Comparison of ENCODE assay signal across 1 cellular context in genomic region chr4:160180206-160180605, GRCh38.
TF ChIP-seq lines count a peak whose summit lies in the region.

No MANE protein-coding gene starts in this region.

TF ChIP-seq in HepG2, 621 proteins besides CTCF, POLR2A, EP300 and RAD21 (continued from another document):
- no peak for TF ChIP-seq ZNF646 (CRISPR knock-in tag; IDR thresholded peaks at IDR 0.05)
- no peak for TF ChIP-seq ZNF770 (CRISPR knock-in tag; IDR thresholded peaks at IDR 0.05)
- no peak for TF ChIP-seq TCF7 (IDR thresholded peaks at IDR 0.05; ENCODE audit: low read depth)
- TF ChIP-seq ZNF713 (CRISPR knock-in tag; IDR thresholded peaks at IDR 0.05): no peak
- TF ChIP-seq ZNF746 (CRISPR knock-in tag; IDR thresholded peaks at IDR 0.05): no peak
- TF ChIP-seq REXO4 (CRISPR knock-in tag; IDR thresholded peaks at IDR 0.05; ENCODE audit: borderline replicate concordance): no peak
- TF ChIP-seq ZNF850 (CRISPR knock-in tag; conservative IDR thresholded peaks at IDR 0.05): no peak
- no peak for TF ChIP-seq ZNF253 (CRISPR knock-in tag; IDR thresholded peaks at IDR 0.05; ENCODE audit: borderline replicate concordance)
- no peak for TF ChIP-seq SOX6 (IDR thresholded peaks at IDR 0.05)
- no peak for TF ChIP-seq SOX6 (CRISPR knock-in tag; IDR thresholded peaks at IDR 0.05)
- TF ChIP-seq ZNF775 (CRISPR knock-in tag; IDR thresholded peaks at IDR 0.05; ENCODE audit: borderline replicate concordance): no peak
